18 cellular contexts compared by ENCODE assay signal in genomic region chr5:112159435-112159834, GRCh38.
DNase-seq lines count a peak whose midpoint lies in the region; ATAC-seq and TF ChIP-seq lines count a peak whose summit lies in the region.
"Had no signal": no experiment of that assay in that cellular context is flagged by ENCODE, and none has a peak within 500 bp of the region (broad histone marks: within the 10 kb centered on the region; RNA-seq: fewer than 3 reads in every experiment).

No MANE protein-coding gene starts in this region.

- H3K27ac ChIP-seq in AG04450 (ENCODE audit: low read depth, low read length), result no peak overlapping the region
- H3K27ac ChIP-seq in lung (ENCODE audit: low read depth in 1 of 2, low read length in 1 of 2), result no peak overlapping the region

- H3K4me3 ChIP-seq in AG04450 (ENCODE audit: low read depth, low read length) (no peak overlapping the region), fibroblast of pulmonary artery (replicated peaks; ENCODE audit: low read depth, low read length) (no peak overlapping the region), lung (no peak overlapping the region)

- H3K27me3 ChIP-seq in AG04450 (ENCODE audit: control insufficient read depth, insufficient read depth, low read length) (no peaks in the 10 kb centered on the region), lung (ENCODE audit: control insufficient read depth, insufficient read depth) (no peaks in the 10 kb centered on the region)

- DNase-seq in AG04450 (ENCODE audit: low read depth, low spot score) (peak; percentile 20), MV-4-11 (lab: John Stamatoyannopoulos, UW) (peak; percentile 83), fibroblast of pulmonary artery (ENCODE audit: low read depth) (peak; percentile 68), lung (ENCODE audit: low spot score) (peak; percentile 55), NCI-H1092 treated with DMSO at 0.1 percent for 48 hours (lab: John Stamatoyannopoulos, UW) (no peak), NOMO-1 (lab: John Stamatoyannopoulos, UW; ENCODE audit: unreplicated experiment in 2 of 2) (no peak)
- DNase-seq in activated naive CD4-positive, alpha-beta T cell (lab: John Stamatoyannopoulos, UW), result no peak
- DNase-seq: activated CD8-positive, alpha-beta memory T cell treated with anti-CD3 and anti-CD28 coated beads, Interleukin-2, amount 10 ng/mL, durations not matched to agents 7 days and 5 days; activated effector memory CD4-positive, alpha-beta T cell treated with anti-CD3 and anti-CD28 coated beads, Interleukin-2, amount 50 U/mL, for 16 hours; amniotic stem cell; Caco-2; cerebellar nuclear complex; HFFc6; NCI-H1694 treated with DMSO at 0.1 percent for 48 hours; stimulated activated naive CD4-positive, alpha-beta T cell treated with Interleukin-2 at 50 U/mL for 16 hours had no signal

- ATAC-seq in lung (ENCODE audit: insufficient read depth, low FRiP score) (no peak), HG03097 (IDR thresholded peaks at IDR 0.05; ENCODE audit: low FRiP score, unreplicated experiment) (no peak)
- ATAC-seq: activated CD4-positive, CD25-positive, alpha-beta regulatory T cell treated with anti-CD3 and anti-CD28 coated beads, Interleukin-2, amount 50 U/mL, for 24 hours; activated CD8-positive, alpha-beta memory T cell treated with anti-CD3 and anti-CD28 coated beads, Interleukin-2, amount 10 ng/mL, durations not matched to agents 7 days and 5 days; GM12878 had no signal

- POLR2A ChIA-PET in AG04450 (lab: Yijun Ruan, JAX), result interaction anchor here (0.6 kb wide), 1 partner anchor 21 kb away, joined by 4 read pairs; no protein-coding TSS in a partner anchor

- H3K36me3 ChIP-seq in lung (ENCODE audit: control insufficient read depth in 2 of 2, insufficient read depth in 2 of 2, low read length in 2 of 2), result peaks cover 8 to 12% of the 10 kb centered on the region in 2 donors

- CTCF ChIA-PET in AG04450 (lab: Charles Lee), result interaction anchor here (0.6 to 1.4 kb wide), 4 partner anchors 13 to 716 kb away, joined by 3 to 4 read pairs (median 4); no protein-coding TSS in a partner anchor

- H3K9me3 ChIP-seq in AG04450 (ENCODE audit: control insufficient read depth, insufficient read depth, low read length) (no peaks in the 10 kb centered on the region; the same call in 1 of the 2 replicates), lung (ENCODE audit: control insufficient read depth in 2 of 2, insufficient read depth in 1 of 2, low read length in 1 of 2) (no peaks in the 10 kb centered on the region)
- H3K9me3 ChIP-seq: Caco-2 had no signal

- TF ChIP-seq CTCF in AG04450 (IDR thresholded peaks at IDR 0.05; ENCODE audit: low read depth, low read length), result no peak
- no peak for TF ChIP-seq CTCF in fibroblast of pulmonary artery (IDR thresholded peaks at IDR 0.05; ENCODE audit: low read length, missing control alignments)
- no peak for TF ChIP-seq CTCF in lung (IDR thresholded peaks at IDR 0.05; ENCODE audit: control extremely low read depth, extremely low read depth)

- H3K4me1 ChIP-seq in lung (ENCODE audit: control insufficient read depth in 2 of 2, insufficient read depth in 2 of 2, low read length in 2 of 2), result peaks cover 4 to 9% of the 10 kb centered on the region in 2 donors

- WGBS in lung, 2 donors, result 56 to 67% methylated on average over 5 of the region's 5 CpGs

Comparison
In these comparisons a context has a peak if more than half of its experiments do, and no peak if none do; other contexts are left out.
1. DNase-seq: peak in AG04450 (single experiment), MV-4-11 (single experiment), fibroblast of pulmonary artery (single experiment) and lung (single experiment); none in NCI-H1092 treated with DMSO at 0.1 percent for 48 hours (single experiment), NOMO-1 (0 of 2) and activated naive CD4-positive, alpha-beta T cell (0 of 4).